22 cellular contexts compared by ENCODE assay signal in the genomic region with DNA sequence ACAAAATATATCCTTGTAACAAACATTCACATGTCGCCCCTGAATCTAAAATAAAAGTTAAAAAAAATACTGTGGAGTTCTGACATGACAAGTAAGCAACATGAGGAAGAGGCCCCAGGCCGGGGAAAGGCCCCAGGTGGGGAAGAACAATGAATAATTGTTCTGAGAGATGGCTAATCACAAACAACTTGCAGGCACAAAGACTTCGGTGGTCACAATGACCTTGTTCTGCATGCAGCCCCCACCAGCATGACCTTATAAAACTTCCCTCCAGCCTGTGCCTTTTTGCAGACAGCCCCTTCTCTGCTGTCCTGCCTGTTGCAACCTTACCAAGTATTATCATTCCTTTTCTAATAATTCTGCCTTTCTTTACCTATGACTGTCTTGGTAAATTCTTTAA.
DNase-seq lines count a peak whose midpoint lies in the region; ATAC-seq and TF ChIP-seq lines count a peak whose summit lies in the region.
"Had no signal": no experiment of that assay in that cellular context is flagged by ENCODE, and none has a peak within 500 bp of the region (broad histone marks: within the 10 kb centered on the region; RNA-seq: fewer than 3 reads in every experiment).

No MANE protein-coding gene starts in this region.

- H2AFZ ChIP-seq in hepatocyte, result no peak overlapping the region
- H2AFZ ChIP-seq: GM23338 had no signal

- TF ChIP-seq CTCF in GM12865 (IDR thresholded peaks at IDR 0.05; ENCODE audit: insufficient read depth, low read depth, low read length, missing control alignments) (no peak), hepatocyte (IDR thresholded peaks at IDR 0.05; ENCODE audit: poor library complexity) (no peak)

- no peaks in the 10 kb centered on the region for H3K36me3 ChIP-seq in hepatocyte (replicated peaks; ENCODE audit: insufficient read depth, low read depth)
- H3K36me3 ChIP-seq: BE2C; BLaER1 treated with 17β-estradiol and CSF1 and Interleukin-3, amounts not matched to agents 10 nM and 100 nM had no signal

- H3K4me3 Mint-ChIP-seq in natural killer cell treated with Interleukin-12 subunit alpha and Interleukin-12 subunit beta and Interleukin-15 and Interleukin-18, amount 100 ng/mL, for 72 hours, result no peak overlapping the region
- H3K4me3 Mint-ChIP-seq: CD14-positive monocyte; CD4-positive, alpha-beta T cell; CD8-positive, alpha-beta memory T cell; GM23338; H9; HFFc6 had no signal

- 69% methylated on average over 3 of the region's 3 CpGs for WGBS in hepatocyte (ENCODE audit: low lambda C conversion rate, missing lambda C conversion rate)

- TF ChIP-seq POLR2A in erythroblast (IDR thresholded peaks at IDR 0.05; ENCODE audit: low read length), result no peak

- no peaks in the 10 kb centered on the region for H4K20me1 ChIP-seq in hepatocyte (ENCODE audit: insufficient read depth, poor library complexity, severe bottlenecking)
- H4K20me1 ChIP-seq: BLaER1 treated with 17β-estradiol and CSF1 and Interleukin-3, amounts not matched to agents 10 nM and 100 nM had no signal

- no peaks in the 10 kb centered on the region for H3K27me3 ChIP-seq in hepatocyte
- H3K27me3 ChIP-seq: BE2C; BLaER1 treated with 17β-estradiol and CSF1 and Interleukin-3, amounts not matched to agents 10 nM and 100 nM had no signal

- H3K27me3 Mint-ChIP-seq in natural killer cell treated with Interleukin-12 subunit alpha and Interleukin-12 subunit beta and Interleukin-15 and Interleukin-18, amount 100 ng/mL, for 72 hours, result peaks cover 8 to 15% of the 10 kb centered on the region in 2 donors
- H3K27me3 Mint-ChIP-seq: CD4-positive, alpha-beta T cell had no signal

- no peaks in the 10 kb centered on the region for H3K9me3 ChIP-seq in hepatocyte (ENCODE audit: low read depth)
- H3K9me3 ChIP-seq: A549, BE2C had no signal

- H3K4me2 ChIP-seq in hepatocyte, result no peak overlapping the region
- H3K4me2 ChIP-seq: A549; BLaER1 treated with 17β-estradiol and CSF1 and Interleukin-3, amounts not matched to agents 10 nM and 100 nM; GM23338 had no signal

- H3K4me1 Mint-ChIP-seq in natural killer cell treated with Interleukin-12 subunit alpha and Interleukin-12 subunit beta and Interleukin-15 and Interleukin-18, amount 100 ng/mL, for 72 hours (ENCODE audit: low read depth in 2 of 2), result peaks cover 0 to 3% of the 10 kb centered on the region in 2 donors
- H3K4me1 Mint-ChIP-seq: CD8-positive, alpha-beta memory T cell; GM23338 had no signal

- ATAC-seq in GM19023 (IDR thresholded peaks at IDR 0.05; ENCODE audit: unreplicated experiment) (peak; percentile 50), GM19463 (IDR thresholded peaks at IDR 0.05; ENCODE audit: unreplicated experiment) (no peak)
- no peak for ATAC-seq in natural killer cell treated with Interleukin-12 subunit alpha and Interleukin-12 subunit beta and Interleukin-15 and Interleukin-18, amount 100 ng/mL, for 72 hours
- ATAC-seq: A549, GM23338 had no signal

- no peaks in the 10 kb centered on the region for H3K36me3 Mint-ChIP-seq in natural killer cell treated with Interleukin-12 subunit alpha and Interleukin-12 subunit beta and Interleukin-15 and Interleukin-18, amount 100 ng/mL, for 72 hours
- H3K36me3 Mint-ChIP-seq: CD14-positive monocyte had no signal

- no peak overlapping the region for H3K27ac Mint-ChIP-seq in natural killer cell treated with Interleukin-12 subunit alpha and Interleukin-12 subunit beta and Interleukin-15 and Interleukin-18, amount 100 ng/mL, for 72 hours
- H3K27ac Mint-ChIP-seq: CD14-positive monocyte; CD4-positive, alpha-beta T cell; CD8-positive, alpha-beta memory T cell; GM23338; HFFc6 had no signal

- peaks cover 14% of the 10 kb centered on the region for H3K4me1 ChIP-seq in hepatocyte (ENCODE audit: insufficient read depth)
- H3K4me1 ChIP-seq: A549; BLaER1 treated with 17β-estradiol and CSF1 and Interleukin-3, amounts not matched to agents 10 nM and 100 nM had no signal

- H3K9me3 Mint-ChIP-seq in natural killer cell treated with Interleukin-12 subunit alpha and Interleukin-12 subunit beta and Interleukin-15 and Interleukin-18, amount 100 ng/mL, for 72 hours, result no peaks in the 10 kb centered on the region

- no peak overlapping the region for H3K4me3 ChIP-seq in GM12865 (ENCODE audit: low read depth, low read length)
- H3K4me3 ChIP-seq in hepatocyte, result no peak overlapping the region
- H3K4me3 ChIP-seq: A549; BLaER1 treated with 17β-estradiol and CSF1 and Interleukin-3, amounts not matched to agents 10 nM and 100 nM; GM23338 had no signal

- peak overlapping the region; percentile 26 for H3K27ac ChIP-seq in hepatocyte
- H3K27ac ChIP-seq: A549; BLaER1 treated with 17β-estradiol and CSF1 and Interleukin-3, amounts not matched to agents 10 nM and 100 nM had no signal

- H3K9me2 ChIP-seq in hepatocyte (replicated peaks; ENCODE audit: insufficient read depth), result no peaks in the 10 kb centered on the region

- no peaks in the 10 kb centered on the region for H3K79me2 ChIP-seq in hepatocyte

- DNase-seq in GM12865 (ENCODE audit: low read depth) (peak; percentile 23), hepatocyte (ENCODE audit: low spot score) (no peak), medulla oblongata (ENCODE audit: extremely low spot score) (no peak), erythroblast (lab: John Stamatoyannopoulos, UW) (no peak)
- no peak for DNase-seq in natural killer cell treated with Interleukin-12 subunit alpha and Interleukin-12 subunit beta and Interleukin-15 and Interleukin-18, amount 100 ng/mL, for 72 hours (ENCODE audit: low spot score)
- DNase-seq: 8988T; ACHN; AML-193; BE2C; CD4-positive, alpha-beta T cell; CD8-positive, alpha-beta memory T cell; DMS53; DMS79 treated with DMSO at 0.1 percent for 48 hours; GF-D8; H9; HFFc6 had no signal
